Comparison of ENCODE assay signal across 9 cellular contexts in the genomic region with DNA sequence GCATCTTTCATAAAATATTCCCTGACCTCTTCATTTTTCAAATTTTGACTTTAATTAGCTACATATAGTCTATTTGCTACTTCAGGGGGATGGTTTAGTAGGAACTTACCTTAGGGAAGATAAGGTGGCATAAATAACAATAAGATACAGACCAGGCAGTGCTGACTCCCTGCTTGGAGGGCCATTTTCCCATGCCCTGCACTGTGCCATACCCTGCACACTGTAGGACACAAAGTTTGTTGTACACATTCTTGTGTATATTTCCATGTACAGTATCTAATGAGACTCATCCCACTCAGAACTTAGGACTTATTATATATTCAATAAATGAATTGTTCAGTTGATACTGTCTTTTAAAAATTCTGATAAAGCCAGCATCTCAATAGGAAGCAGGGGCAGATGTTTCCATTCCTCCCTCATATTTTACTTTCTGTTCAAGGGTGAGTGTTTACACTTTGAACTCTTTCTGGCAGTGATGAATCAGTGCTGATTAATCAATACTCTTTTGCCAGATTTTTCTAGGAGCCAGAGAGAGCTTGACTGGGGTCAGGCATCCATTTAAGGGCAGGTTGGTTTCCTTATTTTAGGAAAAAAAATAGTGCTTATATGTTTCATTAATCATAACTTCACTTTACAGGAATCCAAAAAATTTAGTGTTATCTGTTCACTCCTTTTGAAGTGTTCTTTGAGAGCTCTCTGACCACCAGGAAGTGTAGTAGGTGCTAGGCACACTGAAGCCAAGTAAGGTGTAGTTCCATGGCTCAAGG. TPM values are rescaled to one million over a fixed set of nuclear protein-coding genes. Genes with fewer than 3 reads are reported as not detected.
A peak's percentile ranks its signal among the peaks of the same experiment; 100 is the strongest.
DNase-seq lines count a peak whose midpoint lies in the region; ATAC-seq and TF ChIP-seq lines count a peak whose summit lies in the region.
"Had no signal": no experiment of that assay in that cellular context is flagged by ENCODE, and none has a peak within 500 bp of the region (broad histone marks: within the 10 kb centered on the region; RNA-seq: fewer than 3 reads in every experiment).

No MANE protein-coding gene starts in this region.

- peaks cover 18% of the 10 kb centered on the region for H3K4me1 ChIP-seq in OCI-LY3 (ENCODE audit: low read length)

- ATAC-seq in activated naive CD4-positive, alpha-beta T cell treated with anti-CD3 and anti-CD28 coated beads, Interleukin-2, amount 50 U/mL, for 72 hours: peak; percentile 83 to 92

- H3K4me2 ChIP-seq in OCI-LY3 (ENCODE audit: low read length): peak overlapping the region; percentile 83

- H4K20me1 ChIP-seq in OCI-LY3 (ENCODE audit: insufficient read depth, low read length): peaks cover 4% of the 10 kb centered on the region; the same call in 1 of the 2 replicates

- H2AFZ ChIP-seq in OCI-LY3 (ENCODE audit: low read depth, low read length): peak overlapping the region; percentile 42

- CTCF ChIA-PET in activated naive CD4-positive, alpha-beta T cell treated with anti-CD3 and anti-CD28 coated beads, Interleukin-2, amount 10 ng/mL, durations not matched to agents 7 days and 5 days (lab: Charles Lee): interaction anchor here (1.6 kb wide), 1 partner anchor 37 kb away, joined by 8 read pairs; no protein-coding TSS in a partner anchor

- peak overlapping the region; percentile 85 to 88 for H3K27ac Mint-ChIP-seq in activated naive CD4-positive, alpha-beta T cell treated with anti-CD3 and anti-CD28 coated beads, Interleukin-2, amount 50 U/mL, for 72 hours
- no peak overlapping the region for H3K27ac Mint-ChIP-seq in activated naive CD4-positive, alpha-beta T cell treated with anti-CD3 and anti-CD28 coated beads, Interleukin-2, amount 10 ng/mL, durations not matched to agents 7 days and 5 days
- peak overlapping the region; percentile 0 for H3K27ac Mint-ChIP-seq in type B pancreatic cell

- H3K27me3 Mint-ChIP-seq in activated naive CD4-positive, alpha-beta T cell treated with anti-CD3 and anti-CD28 coated beads, Interleukin-2, amount 10 ng/mL, durations not matched to agents 7 days and 5 days: no peaks in the 10 kb centered on the region
- H3K27me3 Mint-ChIP-seq in type B pancreatic cell: no peaks in the 10 kb centered on the region

- H3K9ac ChIP-seq in OCI-LY3 (ENCODE audit: low read length): peak overlapping the region; percentile 32; the same call in 1 of the 2 replicates

- H3K4me3 Mint-ChIP-seq in activated naive CD4-positive, alpha-beta T cell treated with anti-CD3 and anti-CD28 coated beads, Interleukin-2, amount 10 ng/mL, durations not matched to agents 7 days and 5 days: no peak overlapping the region
- H3K4me3 Mint-ChIP-seq in type B pancreatic cell: no peak overlapping the region

- H3K4me1 Mint-ChIP-seq in activated naive CD4-positive, alpha-beta T cell treated with anti-CD3 and anti-CD28 coated beads, Interleukin-2, amount 10 ng/mL, durations not matched to agents 7 days and 5 days: peaks cover 22% of the 10 kb centered on the region
- peaks cover 43% of the 10 kb centered on the region for H3K4me1 Mint-ChIP-seq in type B pancreatic cell (ENCODE audit: unreplicated experiment)

- H3K79me2 ChIP-seq in OCI-LY3 (ENCODE audit: low read length): peaks cover 65% of the 10 kb centered on the region

- H3K27me3 ChIP-seq in OCI-LY3 (ENCODE audit: low read depth, low read length): no peaks in the 10 kb centered on the region
- H3K27me3 ChIP-seq: SJCRH30 had no signal

- peaks cover 0 to 7% of the 10 kb centered on the region in 2 donors for H3K36me3 Mint-ChIP-seq in activated naive CD4-positive, alpha-beta T cell treated with anti-CD3 and anti-CD28 coated beads, Interleukin-2, amount 50 U/mL, for 72 hours
- no peaks in the 10 kb centered on the region for H3K36me3 Mint-ChIP-seq in activated naive CD4-positive, alpha-beta T cell treated with anti-CD3 and anti-CD28 coated beads, Interleukin-2, amount 10 ng/mL, durations not matched to agents 7 days and 5 days
- H3K36me3 Mint-ChIP-seq in type B pancreatic cell: peaks cover 10% of the 10 kb centered on the region

- no peaks in the 10 kb centered on the region for H3K9me3 Mint-ChIP-seq in activated naive CD4-positive, alpha-beta T cell treated with anti-CD3 and anti-CD28 coated beads, Interleukin-2, amount 50 U/mL, for 72 hours
- H3K9me3 Mint-ChIP-seq in activated naive CD4-positive, alpha-beta T cell treated with anti-CD3 and anti-CD28 coated beads, Interleukin-2, amount 10 ng/mL, durations not matched to agents 7 days and 5 days: no peaks in the 10 kb centered on the region
- no peaks in the 10 kb centered on the region for H3K9me3 Mint-ChIP-seq in type B pancreatic cell

- no peaks in the 10 kb centered on the region for H3K36me3 ChIP-seq in OCI-LY3 (replicated peaks; ENCODE audit: low read depth, low read length)
- H3K36me3 ChIP-seq: SJCRH30 had no signal

- no peak for TF ChIP-seq CTCF in OCI-LY3 (IDR thresholded peaks at IDR 0.05; ENCODE audit: low read depth, low read length)
- TF ChIP-seq CTCF in type B pancreatic cell (conservative IDR thresholded peaks at IDR 0.05): no peak

- no peaks in the 10 kb centered on the region for H3K9me3 ChIP-seq in OCI-LY3 (ENCODE audit: insufficient read depth, low read length)
- H3K9me3 ChIP-seq: SJCRH30 had no signal

- H3K4me3 ChIP-seq in OCI-LY3 (ENCODE audit: low read length): peak overlapping the region; percentile 67
- H3K4me3 ChIP-seq: SJCRH30 had no signal

- DNase-seq in activated naive CD4-positive, alpha-beta T cell treated with anti-CD3 and anti-CD28 coated beads, Interleukin-2, amount 50 U/mL, for 72 hours (ENCODE audit: low spot score in 2 of 2): no peak
- DNase-seq in activated naive CD4-positive, alpha-beta T cell treated with anti-CD3 and anti-CD28 coated beads, Interleukin-2, amount 10 ng/mL, durations not matched to agents 7 days and 5 days: no peak
- DNase-seq in iris pigment epithelial cell (ENCODE audit: low read depth) (peak; percentile 21), type B pancreatic cell (ENCODE audit: extremely low spot score, unreplicated experiment) (no peak), NCI-H2171 (lab: John Stamatoyannopoulos, UW) (no peak), NCI-H1105 (lab: John Stamatoyannopoulos, UW) (no peak), DMS153 treated with DMSO at 0.1 percent for 48 hours (lab: John Stamatoyannopoulos, UW; ENCODE audit: unreplicated experiment) (no peak)
- DNase-seq: SJCRH30 had no signal

- H3K27ac ChIP-seq in OCI-LY3 (ENCODE audit: low read length): peak overlapping the region; percentile 48
- H3K27ac ChIP-seq: SJCRH30 had no signal

RNA-seq across cellular contexts. Expression of gene MPZL1, which starts 30.6 kb away (rescaled TPM):
- total RNA-seq in activated naive CD4-positive, alpha-beta T cell treated with anti-CD3 and anti-CD28 coated beads, Interleukin-2, amount 50 U/mL, for 72 hours: 10 to 100 TPM; 26.8 to 33.0 TPM
- total RNA-seq in type B pancreatic cell (ENCODE audit: low replicate concordance): 93.8 and 103 TPM in 2 replicates
